In the genomic region with DNA sequence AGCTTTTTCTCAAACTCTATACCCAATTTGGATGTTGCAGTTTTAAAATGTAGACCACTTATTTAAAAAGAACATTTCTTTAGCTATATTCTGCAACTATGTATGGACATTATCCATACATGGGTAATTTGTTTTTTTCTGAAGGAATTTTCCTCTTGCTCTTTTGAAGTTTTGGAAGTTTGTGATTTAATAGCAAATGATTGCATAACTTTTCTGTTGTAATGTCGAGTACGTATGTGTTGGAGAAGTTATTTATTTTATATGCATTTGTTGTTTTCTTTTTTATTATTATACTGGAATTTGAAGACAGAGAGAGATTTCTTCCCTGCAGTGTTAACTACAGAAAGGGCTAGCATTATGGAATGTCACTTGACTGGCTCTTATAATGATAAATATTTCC, we compare ENCODE assay signal across 1 cellular context.
TF ChIP-seq lines count a peak whose summit lies in the region.

No MANE protein-coding gene starts in this region.

TF ChIP-seq in HCT116, 20 proteins besides CTCF, POLR2A, EP300 and RAD21 (continued from another document):
- TF ChIP-seq REST (IDR thresholded peaks at IDR 0.05; ENCODE audit: low read depth) = no peak
- no peak for TF ChIP-seq POLR2AphosphoS5 (IDR thresholded peaks at IDR 0.05; ENCODE audit: low read depth, low read length)
- no peak for TF ChIP-seq JUND (IDR thresholded peaks at IDR 0.05)
- TF ChIP-seq, protein P1, sequence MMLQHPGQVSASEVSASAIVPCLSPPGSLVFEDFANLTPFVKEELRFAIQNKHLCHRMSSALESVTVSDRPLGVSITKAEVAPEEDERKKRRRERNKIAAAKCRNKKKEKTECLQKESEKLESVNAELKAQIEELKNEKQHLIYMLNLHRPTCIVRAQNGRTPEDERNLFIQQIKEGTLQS (IDR thresholded peaks at IDR 0.05) = no peak
- TF ChIP-seq EGR1 (IDR thresholded peaks at IDR 0.05; ENCODE audit: low read depth) = no peak
- no peak for TF ChIP-seq YY1 (IDR thresholded peaks at IDR 0.05; ENCODE audit: extremely low read depth, insufficient replicate concordance, low read depth, low read length)
